ENCODE assay signal across 8 cellular contexts in genomic region chr12:53352331-53353258, GRCh38.
DNase-seq lines count a peak whose midpoint lies in the region; ATAC-seq and TF ChIP-seq lines count a peak whose summit lies in the region.

No MANE protein-coding gene starts in this region.

- DNase-seq in GM12865 (ENCODE audit: low read depth) = peak; percentile 94
- peak; percentile 78 for DNase-seq in NCI-H2227 (lab: John Stamatoyannopoulos, UW; ENCODE audit: unreplicated experiment)
- DNase-seq in T47D (ENCODE audit: low read depth in 1 of 2, low spot score in 1 of 2) = peak; percentile 55 to 94
- DNase-seq in iris pigment epithelial cell (ENCODE audit: low read depth) = peak; percentile 77
- peak; percentile 63 to 66 for DNase-seq in stimulated activated CD4-positive, alpha-beta T cell treated with anti-CD3 and anti-CD28 coated beads, Interleukin-1b, Interleukin-23, amount 100 ng/mL, for 1 hour (ENCODE audit: low read depth in 2 of 2)

- TF ChIP-seq CTCF in GM12865 (IDR thresholded peaks at IDR 0.05; ENCODE audit: insufficient read depth, low read depth, low read length, missing control alignments) (peak; percentile 78), VCaP (conservative IDR thresholded peaks at IDR 0.05) (peak; percentile 94)

- no peak overlapping the region for H3K4me3 ChIP-seq in GM12865 (ENCODE audit: low read depth, low read length)

- in situ Hi-C loops in T47D (cut with HindIII; ENCODE audit: low pct_unique_long_range_greater_than_20kb, low sequenced_read_pairs) = no loop called here

- peak overlapping the region; percentile 15; the same call in 1 of the 2 replicates for H3K27ac ChIP-seq in VCaP

- ATAC-seq in HG03025 (IDR thresholded peaks at IDR 0.05; ENCODE audit: low FRiP score, unreplicated experiment) = peak; percentile 74
- no peak for ATAC-seq in HG03159 (IDR thresholded peaks at IDR 0.05; ENCODE audit: unreplicated experiment)
